Comparison of ENCODE assay signal across 20 cellular contexts in the genomic region with DNA sequence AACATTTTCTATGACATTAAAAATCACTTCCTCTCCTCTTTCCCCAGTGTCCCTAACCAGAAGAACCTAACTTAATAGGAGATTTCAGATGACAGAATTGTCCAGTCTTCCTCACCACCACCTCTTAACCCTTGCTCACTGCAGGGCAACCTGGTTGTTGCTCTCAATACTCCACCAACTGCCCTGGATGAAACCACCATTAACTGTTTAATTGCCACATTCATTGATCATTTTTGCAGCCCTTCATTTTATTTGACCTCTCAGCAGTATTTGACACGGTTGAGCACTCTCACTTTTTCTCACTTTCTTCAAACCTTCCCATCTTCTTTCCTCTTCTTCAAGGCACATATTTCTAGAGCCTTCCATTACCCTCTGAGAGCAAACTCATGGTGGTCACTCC.
DNase-seq lines count a peak whose midpoint lies in the region; ATAC-seq and TF ChIP-seq lines count a peak whose summit lies in the region.
"Had no signal": no experiment of that assay in that cellular context is flagged by ENCODE, and none has a peak within 500 bp of the region (broad histone marks: within the 10 kb centered on the region; RNA-seq: fewer than 3 reads in every experiment).

No MANE protein-coding gene starts in this region.

- H3K36me3 Mint-ChIP-seq in Caco-2 (ENCODE audit: insufficient read depth, unreplicated experiment): peaks cover 17% of the 10 kb centered on the region
- H3K36me3 Mint-ChIP-seq in glutamatergic neuron (ENCODE audit: unreplicated experiment): no peaks in the 10 kb centered on the region
- H3K36me3 Mint-ChIP-seq in T-helper 17 cell (ENCODE audit: low read depth): peaks cover 3% of the 10 kb centered on the region

- H3K36me3 ChIP-seq in Caco-2 (ENCODE audit: control insufficient read depth, insufficient read depth, low read length): no peaks in the 10 kb centered on the region
- H3K36me3 ChIP-seq in SJCRH30: no peaks in the 10 kb centered on the region
- no peaks in the 10 kb centered on the region for H3K36me3 ChIP-seq in rectal smooth muscle tissue (ENCODE audit: control insufficient read depth, insufficient read depth, low read length)
- H3K36me3 ChIP-seq in tibial artery: no peaks in the 10 kb centered on the region
- H3K36me3 ChIP-seq: Peyer's patch had no signal

- no peak for DNase-seq in Caco-2
- no peak for DNase-seq in SJCRH30
- no peak for DNase-seq in glutamatergic neuron
- DNase-seq in tibial artery: no peak
- no peak for DNase-seq in RKO (ENCODE audit: low spot score)
- no peak for DNase-seq in NCI-H1436 treated with DMSO at 0.1 percent for 48 hours (lab: John Stamatoyannopoulos, UW)
- no peak for DNase-seq in T-helper 17 cell
- DNase-seq: ACHN; CD4-positive, alpha-beta T cell; DMS79 treated with DMSO at 0.1 percent for 48 hours; HCEC 1CT; MM.1S; NCI-H1930; NCI-H2171; NCI-H82; Peyer's patch; SHP77 treated with DMSO at 0.1 percent for 48 hours had no signal

- H3K27ac ChIP-seq in SJCRH30 (peak overlapping the region; percentile 97; the same call in 1 of the 2 replicates), rectal smooth muscle tissue (ENCODE audit: low read depth, low read length) (peak overlapping the region; percentile 28), tibial artery (no peak overlapping the region)
- H3K27ac ChIP-seq: KMS-11, Peyer's patch had no signal

- POLR2A ChIA-PET in Caco-2 (lab: Charles Lee): interaction anchor here (0.6 kb wide), 1 partner anchor 1110 kb away, joined by 3 read pairs; no protein-coding TSS in a partner anchor

- H3K9me3 ChIP-seq in Caco-2 (no peaks in the 10 kb centered on the region), SJCRH30 (replicated peaks) (no peaks in the 10 kb centered on the region), tibial artery (no peaks in the 10 kb centered on the region), T-helper 17 cell (ENCODE audit: control insufficient read depth, low read length, poor library complexity, severe bottlenecking) (no peaks in the 10 kb centered on the region)
- H3K9me3 ChIP-seq: Peyer's patch had no signal

- no TSS peak for BruUV-seq in Caco-2 (replicated peaks; lab: Mats Ljungman, UMichigan)

- H3K27ac Mint-ChIP-seq in Caco-2 (ENCODE audit: unreplicated experiment) (peak overlapping the region; percentile 1), glutamatergic neuron (ENCODE audit: unreplicated experiment) (peak overlapping the region; percentile 25), T-helper 17 cell (no peak overlapping the region)
- H3K27ac Mint-ChIP-seq: B cell; CD4-positive, alpha-beta T cell had no signal

- TF ChIP-seq CTCF in Caco-2 (IDR thresholded peaks at IDR 0.05; ENCODE audit: insufficient read depth in 1 of 2, low read depth in 1 of 2, low read length in 1 of 2, severe bottlenecking in 1 of 2, unreplicated experiment in 1 of 2): no peak
- no peak for TF ChIP-seq CTCF in glutamatergic neuron (IDR thresholded peaks at IDR 0.05; ENCODE audit: partially characterized antibody, unreplicated experiment)
- TF ChIP-seq CTCF in tibial artery (IDR thresholded peaks at IDR 0.05): no peak

- no peak for ATAC-seq in T-helper 17 cell

- intact Hi-C loops in Caco-2 (cut with micrococcal nuclease; ENCODE audit: unreplicated experiment): no loop called here
- intact Hi-C loops in tibial artery (cut with DNase I; ENCODE audit: low total_unique reads): no loop called here

- CTCF ChIA-PET in Caco-2 (lab: Charles Lee): no interaction called here

- H3K4me3 Mint-ChIP-seq in Caco-2 (ENCODE audit: unreplicated experiment) (no peak overlapping the region), glutamatergic neuron (ENCODE audit: unreplicated experiment) (no peak overlapping the region), T-helper 17 cell (no peak overlapping the region)
- H3K4me3 Mint-ChIP-seq: B cell; CD4-positive, alpha-beta T cell had no signal

- peaks cover 31% of the 10 kb centered on the region for H3K4me1 Mint-ChIP-seq in Caco-2 (ENCODE audit: low read depth, unreplicated experiment)
- peaks cover 37% of the 10 kb centered on the region for H3K4me1 Mint-ChIP-seq in glutamatergic neuron (ENCODE audit: low read depth, unreplicated experiment)
- H3K4me1 Mint-ChIP-seq in T-helper 17 cell: peaks cover 8% of the 10 kb centered on the region

- H3K27me3 ChIP-seq in Caco-2 (replicated peaks; ENCODE audit: control insufficient read depth, insufficient read depth, low read length) (no peaks in the 10 kb centered on the region), SJCRH30 (no peaks in the 10 kb centered on the region), rectal smooth muscle tissue (ENCODE audit: control insufficient read depth, insufficient read depth, low read length) (no peaks in the 10 kb centered on the region), tibial artery (no peaks in the 10 kb centered on the region)
- H3K27me3 ChIP-seq: Peyer's patch had no signal

- H3K9me3 Mint-ChIP-seq in Caco-2 (ENCODE audit: unreplicated experiment) (peaks cover 15% of the 10 kb centered on the region), glutamatergic neuron (ENCODE audit: unreplicated experiment) (peaks cover 2% of the 10 kb centered on the region)
- H3K9me3 Mint-ChIP-seq: CD4-positive, alpha-beta T cell had no signal

- H3K4me1 ChIP-seq in Caco-2 (peaks cover 48% of the 10 kb centered on the region), SJCRH30 (peaks cover 38% of the 10 kb centered on the region), rectal smooth muscle tissue (ENCODE audit: control insufficient read depth, insufficient read depth, low read length) (peaks cover 16% of the 10 kb centered on the region), tibial artery (peaks cover 3 to 65% (median 34%) of the 10 kb centered on the region in 4 donors)

- no peak overlapping the region for H3K9ac ChIP-seq in rectal smooth muscle tissue (ENCODE audit: low read length)
- H3K9ac ChIP-seq: KMS-11 had no signal

- H3K27me3 Mint-ChIP-seq in Caco-2 (ENCODE audit: insufficient read depth, unreplicated experiment) (no peaks in the 10 kb centered on the region), glutamatergic neuron (ENCODE audit: unreplicated experiment) (peaks cover 3% of the 10 kb centered on the region), T-helper 17 cell (no peaks in the 10 kb centered on the region)
- H3K27me3 Mint-ChIP-seq: B cell; CD4-positive, alpha-beta T cell had no signal

- H3K4me3 ChIP-seq in Caco-2 (ENCODE audit: low read depth, low read length): no peak overlapping the region
- H3K4me3 ChIP-seq in SJCRH30: no peak overlapping the region
- no peak overlapping the region for H3K4me3 ChIP-seq in rectal smooth muscle tissue (ENCODE audit: low read length)
- no peak overlapping the region for H3K4me3 ChIP-seq in tibial artery
- H3K4me3 ChIP-seq: Peyer's patch had no signal

Comparison
In these comparisons a context has a peak if more than half of its experiments do, and no peak if none do; other contexts are left out.
1. H3K27ac ChIP-seq: peak in SJCRH30 (single experiment) and rectal smooth muscle tissue (single experiment); none in tibial artery (0 of 2).